ENCODE assay signal across 10 cellular contexts in genomic region chr21:34796518-34797201, GRCh38.
DNase-seq lines count a peak whose midpoint lies in the region; ATAC-seq and TF ChIP-seq lines count a peak whose summit lies in the region.
"Had no signal": no experiment of that assay in that cellular context is flagged by ENCODE, and none has a peak within 500 bp of the region (broad histone marks: within the 10 kb centered on the region; RNA-seq: fewer than 3 reads in every experiment).

No MANE protein-coding gene starts in this region.

- peak overlapping the region; percentile 52 for H3K27ac Mint-ChIP-seq in activated T-cell treated with anti-CD3 and anti-CD28 coated beads, Interleukin-2, amount 50 U/mL, for 72 hours
- no peak overlapping the region for H3K27ac Mint-ChIP-seq in WTC11

- intact Hi-C loops in left colon (cut with DNase I, micrococcal nuclease) (no loop called here), stomach (cut with DNase I; ENCODE audit: low total_unique reads) (no loop called here)

- peak overlapping the region; percentile 61 to 89 (median 72) for H3K27ac ChIP-seq in stomach
- H3K27ac ChIP-seq: parathyroid adenoma had no signal

- CTCF ChIA-PET in WTC11 (lab: Charles Lee): interaction anchor here (0.6 to 4.8 kb wide), 8 partner anchors 11 to 756 kb away, joined by 3 to 36 read pairs (median 4); no protein-coding TSS in a partner anchor

- H3K9me3 Mint-ChIP-seq in activated T-cell treated with anti-CD3 and anti-CD28 coated beads, Interleukin-2, amount 50 U/mL, for 72 hours: no peaks in the 10 kb centered on the region
- H3K9me3 Mint-ChIP-seq in WTC11: no peaks in the 10 kb centered on the region

- no peaks in the 10 kb centered on the region for H3K9me3 ChIP-seq in stomach

- POLR2A ChIA-PET in WTC11 (lab: Charles Lee): interaction anchor here (0.7 kb wide), 1 partner anchor 51 kb away, joined by 3 read pairs; no protein-coding TSS in a partner anchor

- no peak overlapping the region for H3K4me3 ChIP-seq in stomach

- H3K36me3 ChIP-seq in stomach: peaks cover 19 to 67% (median 39%) of the 10 kb centered on the region in 4 donors

- H3K27me3 Mint-ChIP-seq in activated T-cell treated with anti-CD3 and anti-CD28 coated beads, Interleukin-2, amount 50 U/mL, for 72 hours (ENCODE audit: low read depth): no peaks in the 10 kb centered on the region
- H3K27me3 Mint-ChIP-seq in WTC11 (ENCODE audit: low read depth): no peaks in the 10 kb centered on the region; the same call in 1 of the 2 replicates

- TF ChIP-seq POLR2A in stomach (IDR thresholded peaks at IDR 0.05): no peak

- no peak for TF ChIP-seq EP300 in stomach (IDR thresholded peaks at IDR 0.05)

- H3K4me1 ChIP-seq in stomach: peaks cover 40 to 68% (median 48%) of the 10 kb centered on the region in 4 donors
- H3K4me1 ChIP-seq: parathyroid adenoma had no signal

- no peak for TF ChIP-seq CTCF in WTC11 (IDR thresholded peaks at IDR 0.05)
- TF ChIP-seq CTCF in stomach (IDR thresholded peaks at IDR 0.05): no peak

- H3K4me3 Mint-ChIP-seq in activated T-cell treated with anti-CD3 and anti-CD28 coated beads, Interleukin-2, amount 50 U/mL, for 72 hours: no peak overlapping the region
- no peak overlapping the region for H3K4me3 Mint-ChIP-seq in WTC11

- H3K27me3 ChIP-seq in stomach: no peaks in the 10 kb centered on the region

- 48 to 65% (median 54%) methylated on average over 7 of the region's 7 CpGs for WGBS in stomach, 5 donors

- H3K36me3 Mint-ChIP-seq in activated T-cell treated with anti-CD3 and anti-CD28 coated beads, Interleukin-2, amount 50 U/mL, for 72 hours (ENCODE audit: insufficient read depth in 2 of 2): peaks cover 11 to 24% of the 10 kb centered on the region in 2 donors
- H3K36me3 Mint-ChIP-seq in WTC11: no peaks in the 10 kb centered on the region

- DNase-seq in activated T-cell treated with anti-CD3 and anti-CD28 coated beads, Interleukin-2, amount 50 U/mL, for 72 hours: no peak
- DNase-seq in activated T-cell treated with anti-CD3 and anti-CD28 coated beads, Interleukin-2, amount 50 U/mL, for 48 hours: no peak
- DNase-seq in WTC11 (ENCODE audit: low spot score) (no peak), left colon (peak in 1 of 2 donors; percentile 38), stomach (no peak)
- DNase-seq: NCI-H446 had no signal

- ATAC-seq in activated T-cell treated with anti-CD3 and anti-CD28 coated beads, Interleukin-2, amount 50 U/mL, for 72 hours (replicated peaks in 1 of 2): no peak
- ATAC-seq in WTC11: peak; percentile 70
- peak; percentile 40 for ATAC-seq in left colon
- ATAC-seq in HG03442 (IDR thresholded peaks at IDR 0.05; ENCODE audit: unreplicated experiment): no peak
- ATAC-seq in GM21529 (IDR thresholded peaks at IDR 0.05; ENCODE audit: unreplicated experiment): no peak
- ATAC-seq in HG02870 (IDR thresholded peaks at IDR 0.05; ENCODE audit: unreplicated experiment): no peak

- peaks cover under 1% of the 10 kb centered on the region for H3K4me1 Mint-ChIP-seq in activated T-cell treated with anti-CD3 and anti-CD28 coated beads, Interleukin-2, amount 50 U/mL, for 72 hours (ENCODE audit: low read depth)
- H3K4me1 Mint-ChIP-seq in WTC11: peaks cover 17% of the 10 kb centered on the region

TF ChIP-seq in WTC11, 78 proteins besides CTCF, POLR2A, EP300 and RAD21:
- TF ChIP-seq, protein P1, sequence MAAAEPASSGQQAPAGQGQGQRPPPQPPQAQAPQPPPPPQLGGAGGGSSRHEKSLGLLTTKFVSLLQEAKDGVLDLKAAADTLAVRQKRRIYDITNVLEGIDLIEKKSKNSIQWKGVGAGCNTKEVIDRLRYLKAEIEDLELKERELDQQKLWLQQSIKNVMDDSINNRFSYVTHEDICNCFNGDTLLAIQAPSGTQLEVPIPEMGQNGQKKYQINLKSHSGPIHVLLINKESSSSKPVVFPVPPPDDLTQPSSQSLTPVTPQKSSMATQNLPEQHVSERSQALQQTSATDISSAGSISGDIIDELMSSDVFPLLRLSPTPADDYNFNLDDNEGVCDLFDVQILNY (CRISPR knock-in tag; IDR thresholded peaks at IDR 0.05): no peak
- TF ChIP-seq ZNF423 (CRISPR knock-in tag; IDR thresholded peaks at IDR 0.05) (no peak), FOXJ3 (CRISPR knock-in tag; IDR thresholded peaks at IDR 0.05; ENCODE audit: borderline replicate concordance) (no peak), TCF7 (CRISPR knock-in tag; IDR thresholded peaks at IDR 0.05; ENCODE audit: low read depth) (no peak), ZNF317 (CRISPR knock-in tag; IDR thresholded peaks at IDR 0.05; ENCODE audit: borderline replicate concordance, low read depth) (no peak), ZNF396 (CRISPR knock-in tag; IDR thresholded peaks at IDR 0.05; ENCODE audit: borderline replicate concordance) (no peak), ETV6 (CRISPR knock-in tag; IDR thresholded peaks at IDR 0.05) (no peak), USF1 (CRISPR knock-in tag; IDR thresholded peaks at IDR 0.05) (no peak), STAT6 (CRISPR knock-in tag; conservative IDR thresholded peaks at IDR 0.05; ENCODE audit: low read depth) (no peak), ZNF232 (CRISPR knock-in tag; IDR thresholded peaks at IDR 0.05) (no peak), TP53 (CRISPR knock-in tag; IDR thresholded peaks at IDR 0.05) (no peak), GRHL2 (CRISPR knock-in tag; IDR thresholded peaks at IDR 0.05; ENCODE audit: insufficient replicate concordance, severe bottlenecking) (no peak)
- TF ChIP-seq, protein P2, sequence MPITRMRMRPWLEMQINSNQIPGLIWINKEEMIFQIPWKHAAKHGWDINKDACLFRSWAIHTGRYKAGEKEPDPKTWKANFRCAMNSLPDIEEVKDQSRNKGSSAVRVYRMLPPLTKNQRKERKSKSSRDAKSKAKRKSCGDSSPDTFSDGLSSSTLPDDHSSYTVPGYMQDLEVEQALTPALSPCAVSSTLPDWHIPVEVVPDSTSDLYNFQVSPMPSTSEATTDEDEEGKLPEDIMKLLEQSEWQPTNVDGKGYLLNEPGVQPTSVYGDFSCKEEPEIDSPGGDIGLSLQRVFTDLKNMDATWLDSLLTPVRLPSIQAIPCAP (CRISPR knock-in tag; IDR thresholded peaks at IDR 0.05): no peak
- TF ChIP-seq, protein P3, sequence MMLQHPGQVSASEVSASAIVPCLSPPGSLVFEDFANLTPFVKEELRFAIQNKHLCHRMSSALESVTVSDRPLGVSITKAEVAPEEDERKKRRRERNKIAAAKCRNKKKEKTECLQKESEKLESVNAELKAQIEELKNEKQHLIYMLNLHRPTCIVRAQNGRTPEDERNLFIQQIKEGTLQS (CRISPR knock-in tag; conservative IDR thresholded peaks at IDR 0.05): no peak
TF ChIP-seq in WTC11: peak in this region for 0.

Comparison
In these comparisons a context has a peak if more than half of its experiments do, and no peak if none do; other contexts are left out.
1. ATAC-seq: peak in WTC11 (single experiment) and left colon (single experiment); none in activated T-cell treated with anti-CD3 and anti-CD28 coated beads, Interleukin-2, amount 50 U/mL, for 72 hours (0 of 2), HG03442 (single experiment), GM21529 (single experiment) and HG02870 (single experiment).